Comparison of ENCODE assay signal across 9 cellular contexts in the genomic region with DNA sequence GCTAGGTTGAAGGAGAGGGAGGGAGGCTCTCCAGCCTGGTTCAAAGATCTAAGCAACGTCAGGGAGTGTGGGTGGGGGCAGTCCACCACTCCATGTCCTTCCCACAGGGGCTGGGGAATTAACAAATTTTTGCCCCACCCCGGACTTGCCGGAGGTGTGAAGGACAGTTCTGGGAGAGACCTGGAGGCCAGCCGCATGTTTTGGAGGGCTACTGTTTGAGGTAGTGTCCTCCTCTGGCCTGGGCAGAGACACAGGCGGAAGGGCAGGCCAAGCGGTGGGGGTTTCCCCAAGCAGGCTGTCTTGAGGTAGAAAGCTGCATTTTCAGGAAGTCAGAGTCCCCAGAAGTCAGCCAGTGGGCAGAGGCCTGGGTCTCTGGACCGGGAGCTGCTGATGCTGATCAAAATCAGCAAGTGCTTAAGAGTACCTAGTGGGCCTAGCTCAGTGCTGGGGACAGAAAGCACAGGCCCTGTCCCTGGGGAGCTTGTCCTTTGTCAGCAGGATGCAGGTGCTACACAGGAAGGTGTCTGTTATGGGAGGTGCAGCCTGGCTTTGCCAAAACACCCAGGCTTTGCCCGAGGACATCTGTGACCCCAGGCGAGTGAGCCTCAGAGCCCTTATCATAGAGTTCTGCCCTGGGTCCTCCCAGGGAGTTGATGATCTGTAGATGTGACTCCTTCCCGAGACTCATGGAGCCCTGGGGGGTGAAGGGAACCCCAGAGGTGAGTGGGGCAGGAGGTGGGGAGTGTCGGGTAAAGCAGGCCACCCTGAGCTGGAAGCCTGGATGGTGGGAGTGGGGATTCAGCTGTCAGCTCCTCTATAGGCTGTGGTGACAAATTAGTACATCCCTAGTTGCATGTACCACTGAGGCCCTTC. TPM values are rescaled to one million over a fixed set of nuclear protein-coding genes. Genes with fewer than 3 reads are reported as not detected.
A peak's percentile ranks its signal among the peaks of the same experiment; 100 is the strongest.
DNase-seq lines count a peak whose midpoint lies in the region; ATAC-seq, FAIRE-seq and TF ChIP-seq lines count a peak whose summit lies in the region.
"Had no signal": no experiment of that assay in that cellular context is flagged by ENCODE, and none has a peak within 500 bp of the region (broad histone marks: within the 10 kb centered on the region; RNA-seq: fewer than 3 reads in every experiment).

No MANE protein-coding gene starts in this region.

- TF ChIP-seq CTCF in CD14-positive monocyte (IDR thresholded peaks at IDR 0.05): no peak
- TF ChIP-seq CTCF in left lung (IDR thresholded peaks at IDR 0.05): no peak

- no peak overlapping the region for H3K4me3 ChIP-seq in left lung

- peak overlapping the region; percentile 45 to 57 for H3K4me3 Mint-ChIP-seq in CD14-positive monocyte
- H3K4me3 Mint-ChIP-seq in activated naive CD4-positive, alpha-beta T cell treated with anti-CD3 and anti-CD28 coated beads for 36 hours: peak overlapping the region; percentile 81
- peak overlapping the region; percentile 74 for H3K4me3 Mint-ChIP-seq in stimulated activated effector memory CD8-positive, alpha-beta T cell treated with anti-CD3 and anti-CD28 coated beads, Interleukin-12 subunit alpha, Interleukin-12 subunit beta, amount 100 ng/mL, for 72 hours

- peak; percentile 68 for TF ChIP-seq POLR2A in GM19099 (IDR thresholded peaks at IDR 0.05; ENCODE audit: extremely low read depth, insufficient read length, low read depth)

- CTCF ChIA-PET in activated naive CD4-positive, alpha-beta T cell treated with anti-CD3 and anti-CD28 coated beads for 36 hours (lab: Charles Lee): interaction anchor here (0.9 to 5.3 kb wide), 9 partner anchors 9 to 133 kb away, joined by 3 to 29 read pairs (median 4); a partner anchor contains a TSS

- no peaks in the 10 kb centered on the region for H3K27me3 ChIP-seq in left lung

- peak; percentile 47 for ATAC-seq in HG03139 (IDR thresholded peaks at IDR 0.05; ENCODE audit: unreplicated experiment)
- peak; percentile 85 for ATAC-seq in stimulated activated effector memory CD8-positive, alpha-beta T cell treated with anti-CD3 and anti-CD28 coated beads, Interleukin-12 subunit alpha, Interleukin-12 subunit beta, amount 100 ng/mL, for 72 hours
- no peak for ATAC-seq in left lung

- peaks cover 29 to 31% of the 10 kb centered on the region in 2 donors for H3K36me3 Mint-ChIP-seq in CD14-positive monocyte
- peaks cover 45% of the 10 kb centered on the region for H3K36me3 Mint-ChIP-seq in activated naive CD4-positive, alpha-beta T cell treated with anti-CD3 and anti-CD28 coated beads for 36 hours (ENCODE audit: low read depth)
- H3K36me3 Mint-ChIP-seq in stimulated activated effector memory CD8-positive, alpha-beta T cell treated with anti-CD3 and anti-CD28 coated beads, Interleukin-12 subunit alpha, Interleukin-12 subunit beta, amount 100 ng/mL, for 72 hours: peaks cover 76% of the 10 kb centered on the region

- H3K9me3 ChIP-seq in left lung: no peaks in the 10 kb centered on the region

- H3K27me3 Mint-ChIP-seq in CD14-positive monocyte (ENCODE audit: low read depth in 3 of 3): no peaks in the 10 kb centered on the region
- no peaks in the 10 kb centered on the region for H3K27me3 Mint-ChIP-seq in activated naive CD4-positive, alpha-beta T cell treated with anti-CD3 and anti-CD28 coated beads for 36 hours (ENCODE audit: low read depth)

- peak overlapping the region; percentile 72 to 90 (median 84) for H3K27ac Mint-ChIP-seq in CD14-positive monocyte
- H3K27ac Mint-ChIP-seq in activated naive CD4-positive, alpha-beta T cell treated with anti-CD3 and anti-CD28 coated beads for 36 hours: peak overlapping the region; percentile 95
- peak overlapping the region; percentile 98 for H3K27ac Mint-ChIP-seq in stimulated activated effector memory CD8-positive, alpha-beta T cell treated with anti-CD3 and anti-CD28 coated beads, Interleukin-12 subunit alpha, Interleukin-12 subunit beta, amount 100 ng/mL, for 72 hours

- H3K27ac ChIP-seq in left lung: peak overlapping the region in 1 of 2 donors; percentile 39
- H3K27ac ChIP-seq: parathyroid adenoma had no signal

- no peak for FAIRE-seq in RCC 7860 (lab: Jason Lieb, UNC)

- no peaks in the 10 kb centered on the region for H3K9me3 Mint-ChIP-seq in CD14-positive monocyte
- H3K9me3 Mint-ChIP-seq in activated naive CD4-positive, alpha-beta T cell treated with anti-CD3 and anti-CD28 coated beads for 36 hours: no peaks in the 10 kb centered on the region
- no peaks in the 10 kb centered on the region for H3K9me3 Mint-ChIP-seq in stimulated activated effector memory CD8-positive, alpha-beta T cell treated with anti-CD3 and anti-CD28 coated beads, Interleukin-12 subunit alpha, Interleukin-12 subunit beta, amount 100 ng/mL, for 72 hours

- peaks cover 24% of the 10 kb centered on the region for H3K4me1 Mint-ChIP-seq in CD14-positive monocyte
- peaks cover 75% of the 10 kb centered on the region for H3K4me1 Mint-ChIP-seq in activated naive CD4-positive, alpha-beta T cell treated with anti-CD3 and anti-CD28 coated beads for 36 hours (ENCODE audit: low read depth)
- peaks cover 41% of the 10 kb centered on the region for H3K4me1 Mint-ChIP-seq in stimulated activated effector memory CD8-positive, alpha-beta T cell treated with anti-CD3 and anti-CD28 coated beads, Interleukin-12 subunit alpha, Interleukin-12 subunit beta, amount 100 ng/mL, for 72 hours

- intact Hi-C loops in CD14-positive monocyte (cut with micrococcal nuclease): no loop called here
- intact Hi-C loops in activated naive CD4-positive, alpha-beta T cell treated with anti-CD3 and anti-CD28 coated beads for 36 hours (cut with micrococcal nuclease): loop anchor here (1.0 to 5.0 kb wide), 2 partner anchors 19 to 432 kb away; a partner anchor contains a TSS
- intact Hi-C loops in left lung (cut with DNase I): no loop called here

- DNase-seq in CD14-positive monocyte (ENCODE audit: low spot score) (peak; percentile 75), DMS153 treated with DMSO at 0.1 percent for 48 hours (lab: John Stamatoyannopoulos, UW; ENCODE audit: unreplicated experiment) (no peak), RCC 7860 (ENCODE audit: low spot score) (no peak), left lung (no peak)
- DNase-seq in activated naive CD4-positive, alpha-beta T cell treated with anti-CD3 and anti-CD28 coated beads for 36 hours: peak; percentile 65
- DNase-seq in stimulated activated effector memory CD8-positive, alpha-beta T cell treated with anti-CD3 and anti-CD28 coated beads, Interleukin-12 subunit alpha, Interleukin-12 subunit beta, amount 100 ng/mL, for 72 hours (ENCODE audit: low spot score in 2 of 2): peak; percentile 27 to 68

- H3K36me3 ChIP-seq in left lung: peaks cover 0 to 50% of the 10 kb centered on the region in 2 donors

- H3K4me1 ChIP-seq in left lung: peaks cover 21 to 40% of the 10 kb centered on the region in 2 donors

RNA-seq across cellular contexts. Expression of a gene that starts 18.6 kb away (rescaled TPM):
- polyA plus RNA-seq in CD14-positive monocyte: 1 to 10 TPM; 2.1 to 3.1 TPM
- 10 to 100 TPM; 78.4 to 86.6 TPM for total RNA-seq in activated naive CD4-positive, alpha-beta T cell treated with anti-CD3 and anti-CD28 coated beads for 36 hours
- total RNA-seq in left lung: 10 to 100 TPM; 36.8 to 51.1 TPM

Comparison
In these comparisons a context has a peak if more than half of its experiments do, and no peak if none do; other contexts are left out.
1. DNase-seq: peak in CD14-positive monocyte (single experiment), activated naive CD4-positive, alpha-beta T cell treated with anti-CD3 and anti-CD28 coated beads for 36 hours (single experiment) and stimulated activated effector memory CD8-positive, alpha-beta T cell treated with anti-CD3 and anti-CD28 coated beads, Interleukin-12 subunit alpha, Interleukin-12 subunit beta, amount 100 ng/mL, for 72 hours (2 of 2); none in DMS153 treated with DMSO at 0.1 percent for 48 hours (single experiment), RCC 7860 (single experiment) and left lung (0 of 2).
2. Peak in every context shown above with its lines, with median percentiles within 50 percentile points of each other: H3K27ac Mint-ChIP-seq and H3K4me3 Mint-ChIP-seq.